In the genomic region with DNA sequence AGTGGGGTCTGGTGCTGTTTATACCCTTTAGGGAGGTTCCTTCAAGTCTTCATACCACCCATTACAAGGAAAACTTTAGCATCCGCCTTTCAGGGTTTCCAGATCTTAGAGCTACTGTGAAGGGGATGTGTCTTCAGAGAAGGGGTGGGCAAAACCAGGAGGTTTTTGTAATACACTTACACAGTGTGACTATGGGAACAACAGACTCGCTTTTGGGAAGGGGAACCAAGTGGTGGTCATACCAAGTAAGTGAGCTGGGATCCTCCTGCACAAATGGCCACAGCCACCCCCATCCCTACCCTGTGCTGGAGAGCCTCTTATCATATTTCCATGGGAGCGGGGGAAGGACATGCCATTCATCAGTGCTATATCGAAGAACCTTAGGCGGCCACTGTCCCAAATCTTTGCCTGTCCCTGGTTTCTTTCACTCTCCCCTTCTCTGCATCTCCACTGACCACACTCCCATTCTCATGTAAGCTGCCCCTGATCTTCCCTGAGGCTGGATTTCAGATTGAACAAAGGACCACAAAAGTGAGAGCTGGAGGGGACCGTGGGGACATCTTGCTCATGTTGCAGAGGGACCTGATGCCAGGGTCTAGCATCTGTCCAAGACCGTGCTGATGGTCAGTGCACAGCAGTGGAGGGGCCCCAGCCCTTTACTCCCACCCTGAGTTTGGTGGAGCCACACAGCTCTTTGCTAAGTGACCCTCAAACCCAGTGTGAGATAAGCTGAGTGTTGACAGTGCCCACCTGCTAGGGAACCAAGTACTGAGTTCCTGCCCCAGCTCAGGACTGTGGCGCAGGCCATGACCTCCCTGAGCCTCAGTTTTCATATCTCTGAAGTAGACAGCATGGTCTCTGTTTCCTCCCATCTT, we compare ENCODE assay signal across 8 cellular contexts. TPM values are rescaled to one million over a fixed set of nuclear protein-coding genes. Genes with fewer than 3 reads are reported as not detected.
DNase-seq lines count a peak whose midpoint lies in the region; TF ChIP-seq lines count a peak whose summit lies in the region.

No MANE protein-coding gene starts in this region.

- DNase-seq in PC-9 (no peak), chondrocyte (ENCODE audit: low spot score) (no peak), NCI-H1694 (lab: John Stamatoyannopoulos, UW) (no peak), DMS53 treated with DMSO at 0.1 percent for 48 hours (lab: John Stamatoyannopoulos, UW; ENCODE audit: unreplicated experiment) (no peak), NCI-H510A treated with DMSO at 0.1 percent for 48 hours (lab: John Stamatoyannopoulos, UW) (no peak), cerebellar cortex (ENCODE audit: low spot score) (no peak)

- TF ChIP-seq CTCF in DOHH2 (IDR thresholded peaks at IDR 0.05; ENCODE audit: low read depth, low read length, poor library complexity, severe bottlenecking) (no peak), PC-9 (conservative IDR thresholded peaks at IDR 0.05) (no peak), chondrocyte (IDR thresholded peaks at IDR 0.05) (no peak)

- H3K4me1 Mint-ChIP-seq in chondrocyte (ENCODE audit: low read depth), result peaks cover 55% of the 10 kb centered on the region

- no peaks in the 10 kb centered on the region for H3K9me3 Mint-ChIP-seq in chondrocyte (ENCODE audit: low read depth)

- H3K27ac ChIP-seq in DOHH2 (ENCODE audit: low read depth, low read length), result no peak overlapping the region
- 0 out of 2 replicates have a peak overlapping the region, but pooled peaks have one; percentile 13 for H3K27ac ChIP-seq in PC-9

- H3K9me3 ChIP-seq in DOHH2 (ENCODE audit: control insufficient read depth, insufficient read depth, low read length) (no peaks in the 10 kb centered on the region), PC-9 (ENCODE audit: insufficient read depth, low read depth) (no peaks in the 10 kb centered on the region), skeletal muscle satellite cell (replicated peaks; ENCODE audit: low read length) (no peaks in the 10 kb centered on the region)

- no peak overlapping the region for H3K4me3 Mint-ChIP-seq in chondrocyte (ENCODE audit: unreplicated experiment)

- no peak overlapping the region for H3K4me3 ChIP-seq in DOHH2 (ENCODE audit: low read length)
- no peak overlapping the region for H3K4me3 ChIP-seq in PC-9
- no peak overlapping the region for H3K4me3 ChIP-seq in skeletal muscle satellite cell (ENCODE audit: low read length)

- no peaks in the 10 kb centered on the region for H3K27me3 ChIP-seq in DOHH2 (ENCODE audit: control insufficient read depth, low read length)
- H3K27me3 ChIP-seq in PC-9 (ENCODE audit: insufficient read depth, low read depth), result no peaks in the 10 kb centered on the region
- H3K27me3 ChIP-seq in skeletal muscle satellite cell (ENCODE audit: control insufficient read depth, insufficient read depth, low read length), result no peaks in the 10 kb centered on the region

- H2AFZ ChIP-seq in PC-9, result no peak overlapping the region

- H3K4me1 ChIP-seq in DOHH2 (ENCODE audit: control insufficient read depth, low read length), result peaks cover 89% of the 10 kb centered on the region
- peaks cover 12% of the 10 kb centered on the region for H3K4me1 ChIP-seq in PC-9 (replicated peaks; ENCODE audit: insufficient read depth)
- H3K4me1 ChIP-seq in skeletal muscle satellite cell (ENCODE audit: control insufficient read depth, insufficient read depth, low read length), result peaks cover 23% of the 10 kb centered on the region

- H3K4me2 ChIP-seq in DOHH2 (ENCODE audit: low read length) (0 out of 2 replicates have a peak overlapping the region, but pooled peaks have one; percentile 24), PC-9 (no peak overlapping the region), skeletal muscle satellite cell (ENCODE audit: low read length) (peak overlapping the region; percentile 68)

- H3K79me2 ChIP-seq in DOHH2 (ENCODE audit: control insufficient read depth, low read length) (peaks cover 70% of the 10 kb centered on the region), PC-9 (ENCODE audit: low read depth) (no peaks in the 10 kb centered on the region)

- CTCF ChIA-PET in PC-9 (lab: Charles Lee), result no interaction called here

- H4K20me1 ChIP-seq in DOHH2 (ENCODE audit: control insufficient read depth, insufficient read depth, low read depth, low read length) (no peaks in the 10 kb centered on the region), PC-9 (ENCODE audit: insufficient read depth) (no peaks in the 10 kb centered on the region)

- peak overlapping the region; percentile 56 for H3K27ac Mint-ChIP-seq in chondrocyte (ENCODE audit: unreplicated experiment)

- intact Hi-C loops in PC-9 (cut with micrococcal nuclease; ENCODE audit: unreplicated experiment), result no loop called here

- H3K9ac ChIP-seq in skeletal muscle satellite cell (ENCODE audit: low read depth, low read length), result no peak overlapping the region

- H3F3A ChIP-seq in DOHH2 (ENCODE audit: control insufficient read depth, insufficient read depth), result peaks cover 16% of the 10 kb centered on the region
- no peaks in the 10 kb centered on the region for H3F3A ChIP-seq in PC-9 (ENCODE audit: insufficient read depth, low read depth)

- H3K36me3 ChIP-seq in DOHH2 (ENCODE audit: control insufficient read depth, low read length) (peaks cover 84% of the 10 kb centered on the region), PC-9 (ENCODE audit: low read depth) (no peaks in the 10 kb centered on the region), skeletal muscle satellite cell (ENCODE audit: insufficient read depth, low read length) (no peaks in the 10 kb centered on the region)

- no peaks in the 10 kb centered on the region for H3K36me3 Mint-ChIP-seq in chondrocyte (ENCODE audit: low read depth)

- no TSS peak for BruUV-seq in PC-9 (replicated peaks; lab: Mats Ljungman, UMichigan)

- H3K9me2 ChIP-seq in DOHH2 (replicated peaks; ENCODE audit: control insufficient read depth, low read length) (no peaks in the 10 kb centered on the region), PC-9 (ENCODE audit: insufficient read depth) (no peaks in the 10 kb centered on the region)

- no peaks in the 10 kb centered on the region for H3K27me3 Mint-ChIP-seq in chondrocyte (ENCODE audit: low read depth)

- POLR2A ChIA-PET in PC-9 (lab: Charles Lee; ENCODE audit: unreplicated experiment), result no interaction called here

RNA-seq across cellular contexts. Expression of gene DAD1, which starts 51.4 kb away (rescaled TPM):
- 129 and 155 TPM in 2 replicates for total RNA-seq in PC-9 (2021)
- total RNA-seq in chondrocyte, result 248 to 266 TPM (median 253 TPM) in 3 replicates
- 463 and 696 TPM in 2 replicates for total RNA-seq in skeletal muscle satellite cell (2012; rRNA removed)
